Comparison of ENCODE assay signal across 10 cellular contexts in genomic region chr3:105837143-105837740, GRCh38. TPM values are rescaled to one million over a fixed set of nuclear protein-coding genes. Genes with fewer than 3 reads are reported as not detected.
DNase-seq lines count a peak whose midpoint lies in the region; ATAC-seq and TF ChIP-seq lines count a peak whose summit lies in the region.
"Had no signal": no experiment of that assay in that cellular context is flagged by ENCODE, and none has a peak within 500 bp of the region (broad histone marks: within the 10 kb centered on the region; RNA-seq: fewer than 3 reads in every experiment).

No MANE protein-coding gene starts in this region.

- intact Hi-C loops in left ventricle myocardium inferior (cut with micrococcal nuclease) (no loop called here), Right ventricle myocardium superior (cut with DNase I) (no loop called here)
- intact Hi-C loops in activated CD8-positive, alpha-beta T cell treated with anti-CD3 and anti-CD28 coated beads for 36 hours (cut with micrococcal nuclease), result no loop called here

- TF ChIP-seq CTCF in left ventricle myocardium inferior (IDR thresholded peaks at IDR 0.05; ENCODE audit: borderline replicate concordance), result no peak
- TF ChIP-seq CTCF in activated CD8-positive, alpha-beta T cell treated with anti-CD3 and anti-CD28 coated beads for 36 hours (IDR thresholded peaks at IDR 0.05), result no peak

- H3K9me3 Mint-ChIP-seq in activated CD8-positive, alpha-beta T cell treated with anti-CD3 and anti-CD28 coated beads for 36 hours, result no peaks in the 10 kb centered on the region
- H3K9me3 Mint-ChIP-seq in stimulated activated naive B cell treated with anti-CD40 and anti-IgM and Interleukin-4, amounts not matched to agents 10 μg/mL and 1 μg/mL and 100 μg/mL, for 72 hours, result no peaks in the 10 kb centered on the region

- DNase-seq in left ventricle myocardium inferior, result no peak
- DNase-seq in Right ventricle myocardium superior, result no peak
- no peak for DNase-seq in activated CD8-positive, alpha-beta T cell treated with anti-CD3 and anti-CD28 coated beads for 36 hours
- DNase-seq in stimulated activated naive B cell treated with anti-CD40 and anti-IgM and Interleukin-4, amounts not matched to agents 10 μg/mL and 1 μg/mL and 100 μg/mL, for 72 hours, result peak; percentile 52
- no peak for DNase-seq in UCSD-AML1 (lab: John Stamatoyannopoulos, UW; ENCODE audit: unreplicated experiment)
- DNase-seq in OCI-M2 (lab: John Stamatoyannopoulos, UW; ENCODE audit: unreplicated experiment), result no peak
- DNase-seq in retina, result no peak

- peak overlapping the region; percentile 74 for H3K27ac ChIP-seq in left ventricle myocardium inferior (replicated peaks)
- H3K27ac ChIP-seq: VCaP had no signal

- ATAC-seq in Right ventricle myocardium superior (ENCODE audit: poor library complexity) (no peak), HG03045 (IDR thresholded peaks at IDR 0.05; ENCODE audit: unreplicated experiment) (peak; percentile 94)
- peak; percentile 29 for ATAC-seq in activated CD8-positive, alpha-beta T cell treated with anti-CD3 and anti-CD28 coated beads for 36 hours
- peak; percentile 99 for ATAC-seq in stimulated activated naive B cell treated with anti-CD40 and anti-IgM and Interleukin-4, amounts not matched to agents 10 μg/mL and 1 μg/mL and 100 μg/mL, for 72 hours (replicated peaks)

- no peaks in the 10 kb centered on the region for H3K27me3 ChIP-seq in left ventricle myocardium inferior (ENCODE audit: low read depth)

- no peaks in the 10 kb centered on the region for H3K9me3 ChIP-seq in left ventricle myocardium inferior (replicated peaks)

- no peaks in the 10 kb centered on the region for H3K27me3 Mint-ChIP-seq in activated CD8-positive, alpha-beta T cell treated with anti-CD3 and anti-CD28 coated beads for 36 hours
- no peaks in the 10 kb centered on the region for H3K27me3 Mint-ChIP-seq in stimulated activated naive B cell treated with anti-CD40 and anti-IgM and Interleukin-4, amounts not matched to agents 10 μg/mL and 1 μg/mL and 100 μg/mL, for 72 hours

- peak overlapping the region; percentile 29 for H3K4me3 ChIP-seq in left ventricle myocardium inferior
- H3K4me3 ChIP-seq: lung had no signal

- CTCF ChIA-PET in activated CD8-positive, alpha-beta T cell treated with anti-CD3 and anti-CD28 coated beads for 36 hours (lab: Charles Lee), result interaction anchor here (0.9 to 1.4 kb wide), 3 partner anchors 14 to 496 kb away, joined by 3 to 4 read pairs (median 3); no protein-coding TSS in a partner anchor

- H3K4me3 Mint-ChIP-seq in activated CD8-positive, alpha-beta T cell treated with anti-CD3 and anti-CD28 coated beads for 36 hours, result peak overlapping the region; percentile 43
- H3K4me3 Mint-ChIP-seq in stimulated activated naive B cell treated with anti-CD40 and anti-IgM and Interleukin-4, amounts not matched to agents 10 μg/mL and 1 μg/mL and 100 μg/mL, for 72 hours, result peak overlapping the region; percentile 46 to 50

- H3K36me3 Mint-ChIP-seq in activated CD8-positive, alpha-beta T cell treated with anti-CD3 and anti-CD28 coated beads for 36 hours (ENCODE audit: low read depth), result peaks cover 66% of the 10 kb centered on the region
- H3K36me3 Mint-ChIP-seq in stimulated activated naive B cell treated with anti-CD40 and anti-IgM and Interleukin-4, amounts not matched to agents 10 μg/mL and 1 μg/mL and 100 μg/mL, for 72 hours, result peaks cover 18 to 24% of the 10 kb centered on the region in 2 donors

- H3K4me1 Mint-ChIP-seq in activated CD8-positive, alpha-beta T cell treated with anti-CD3 and anti-CD28 coated beads for 36 hours (ENCODE audit: low read depth), result peaks cover 79% of the 10 kb centered on the region
- peaks cover 26 to 49% of the 10 kb centered on the region in 2 donors for H3K4me1 Mint-ChIP-seq in stimulated activated naive B cell treated with anti-CD40 and anti-IgM and Interleukin-4, amounts not matched to agents 10 μg/mL and 1 μg/mL and 100 μg/mL, for 72 hours

- peaks cover 23% of the 10 kb centered on the region for H3K36me3 ChIP-seq in left ventricle myocardium inferior

- POLR2A ChIA-PET in activated CD8-positive, alpha-beta T cell treated with anti-CD3 and anti-CD28 coated beads for 36 hours (lab: Charles Lee), result interaction anchor here (0.7 to 1.9 kb wide), 9 partner anchors 10 to 354 kb away, joined by 3 to 10 read pairs (median 4); partner anchors contain the start of gene CBLB

- peak overlapping the region; percentile 79 for H3K27ac Mint-ChIP-seq in activated CD8-positive, alpha-beta T cell treated with anti-CD3 and anti-CD28 coated beads for 36 hours
- no peak overlapping the region for H3K27ac Mint-ChIP-seq in stimulated activated naive B cell treated with anti-CD40 and anti-IgM and Interleukin-4, amounts not matched to agents 10 μg/mL and 1 μg/mL and 100 μg/mL, for 72 hours

- peaks cover 75% of the 10 kb centered on the region for H3K4me1 ChIP-seq in left ventricle myocardium inferior

RNA-seq across cellular contexts. Expression of gene CBLB, which starts 31.6 kb away (rescaled TPM):
- total RNA-seq in left ventricle myocardium inferior (46.7 TPM), Right ventricle myocardium superior (56.7 TPM)
- 100 to 1,000 TPM; 104 to 113 TPM for total RNA-seq in activated CD8-positive, alpha-beta T cell treated with anti-CD3 and anti-CD28 coated beads for 36 hours
